10 cellular contexts compared by ENCODE assay signal in the genomic region with DNA sequence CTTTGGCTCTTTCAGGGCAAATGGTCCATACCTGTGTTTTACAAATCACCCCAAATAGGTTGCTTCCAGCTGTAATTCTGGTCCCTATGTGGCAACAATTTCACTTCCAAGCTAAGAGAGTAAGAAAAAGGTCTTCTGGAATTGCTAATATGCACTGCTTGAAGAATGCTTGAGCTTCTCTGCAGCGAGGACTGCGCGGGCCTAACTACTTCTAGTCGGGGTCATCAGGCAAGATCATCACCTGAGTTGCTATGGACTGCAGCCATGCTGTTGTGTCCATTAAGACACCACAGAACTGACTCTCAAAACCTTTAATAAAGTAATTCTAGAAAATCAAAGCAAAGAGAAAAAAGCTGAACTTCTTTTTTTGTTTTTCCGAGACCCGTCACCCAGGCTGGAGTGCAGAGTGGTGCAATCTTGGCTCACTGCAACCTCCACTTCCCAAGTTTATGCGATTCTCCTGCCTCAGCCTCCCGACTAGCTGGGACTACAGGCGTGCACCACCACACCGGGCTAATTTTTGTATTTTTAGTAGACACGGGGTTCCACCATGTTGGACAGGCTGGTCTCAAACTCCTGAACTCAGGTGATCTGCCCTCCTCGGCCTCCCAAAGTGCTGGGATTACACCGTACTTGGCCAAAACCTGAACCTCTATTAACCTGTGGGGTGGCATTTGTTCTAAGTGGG. TPM values are rescaled to one million over a fixed set of nuclear protein-coding genes. Genes with fewer than 3 reads are reported as not detected.
DNase-seq lines count a peak whose midpoint lies in the region; ATAC-seq and TF ChIP-seq lines count a peak whose summit lies in the region.
"Had no signal": no experiment of that assay in that cellular context is flagged by ENCODE, and none has a peak within 500 bp of the region (broad histone marks: within the 10 kb centered on the region; RNA-seq: fewer than 3 reads in every experiment).

No MANE protein-coding gene starts in this region.

- no peak overlapping the region for H3K4me3 ChIP-seq in CD4-positive, alpha-beta memory T cell (ENCODE audit: low read length in 2 of 2)
- peak overlapping the region; percentile 85 for H3K4me3 ChIP-seq in PC-3 (ENCODE audit: low read length)
- peak overlapping the region; percentile 81 for H3K4me3 ChIP-seq in endocrine pancreas (ENCODE audit: control insufficient read depth, insufficient read depth, low read length)
- peak overlapping the region; percentile 97 for H3K4me3 ChIP-seq in ovary

- peaks cover 0 to 4% of the 10 kb centered on the region in 2 donors for H3K27me3 Mint-ChIP-seq in CD4-positive, alpha-beta memory T cell

- H3K4me1 ChIP-seq in CD4-positive, alpha-beta memory T cell (ENCODE audit: insufficient read depth, low read length), result peaks cover 52% of the 10 kb centered on the region
- H3K4me1 ChIP-seq in PC-3 (ENCODE audit: insufficient read depth, low read length), result peaks cover 35% of the 10 kb centered on the region
- peaks cover 12% of the 10 kb centered on the region for H3K4me1 ChIP-seq in endocrine pancreas (ENCODE audit: control insufficient read depth, insufficient read depth, low read length)
- H3K4me1 ChIP-seq in ovary (ENCODE audit: insufficient read depth), result peaks cover 14% of the 10 kb centered on the region

- TF ChIP-seq EP300 in ovary (IDR thresholded peaks at IDR 0.05), result no peak

- no TSS peak for BruUV-seq in PC-3 (replicated peaks; lab: Mats Ljungman, UMichigan)

- POLR2A ChIA-PET in CD4-positive, alpha-beta memory T cell (lab: Charles Lee; ENCODE audit: partially characterized antibody), result interaction anchor here (0.9 to 8.5 kb wide), 16 partner anchors 7 to 1055 kb away, joined by 3 to 84 read pairs (median 4); a partner anchor contains a TSS
- POLR2A ChIA-PET in PC-3 (lab: Charles Lee; ENCODE audit: unreplicated experiment), result no interaction called here

- peak overlapping the region; percentile 98 for H3K27ac ChIP-seq in CD4-positive, alpha-beta memory T cell (ENCODE audit: low read depth, low read length)
- 0 out of 2 replicates have a peak overlapping the region, but pooled peaks have one; percentile 76 for H3K27ac ChIP-seq in PC-3 (ENCODE audit: low read length)
- peak overlapping the region; percentile 92 to 95 for H3K27ac ChIP-seq in ovary
- H3K27ac ChIP-seq: HL-60 had no signal

- peaks cover 3 to 33% of the 10 kb centered on the region in 2 donors for H3K36me3 Mint-ChIP-seq in CD4-positive, alpha-beta memory T cell

- H3K9ac ChIP-seq in PC-3 (ENCODE audit: low read length) (peak overlapping the region; percentile 97), endocrine pancreas (ENCODE audit: control insufficient read depth, insufficient read depth, low read length) (no peak overlapping the region)

- no peaks in the 10 kb centered on the region for H3K27me3 ChIP-seq in CD4-positive, alpha-beta memory T cell (ENCODE audit: insufficient read depth, low read length)
- H3K27me3 ChIP-seq in PC-3 (ENCODE audit: low read length) (no peaks in the 10 kb centered on the region), endocrine pancreas (ENCODE audit: control insufficient read depth, insufficient read depth, low read length) (no peaks in the 10 kb centered on the region), ovary (no peaks in the 10 kb centered on the region)

- peak overlapping the region; percentile 98 to 100 (median 98) for H3K27ac Mint-ChIP-seq in CD4-positive, alpha-beta memory T cell

- H3F3A ChIP-seq in PC-3 (ENCODE audit: low read length, unreplicated experiment), result peaks cover 14% of the 10 kb centered on the region

- CTCF ChIA-PET in CD4-positive, alpha-beta memory T cell (lab: Charles Lee; ENCODE audit: partially characterized antibody), result interaction anchor here (1.2 to 5.2 kb wide), 4 partner anchors 17 to 646 kb away, joined by 3 to 49 read pairs (median 5); a partner anchor contains a TSS
- CTCF ChIA-PET in PC-3 (lab: Charles Lee), result no interaction called here

- ATAC-seq in PC-3 (no peak), GM19463 (IDR thresholded peaks at IDR 0.05; ENCODE audit: unreplicated experiment) (no peak)

- H2AFZ ChIP-seq in PC-3 (ENCODE audit: low read length), result no peak overlapping the region

- H3K4me2 ChIP-seq in PC-3 (ENCODE audit: low read length), result peak overlapping the region; percentile 94

- H4K20me1 ChIP-seq in PC-3 (ENCODE audit: low read length), result peaks cover 23% of the 10 kb centered on the region

- peak overlapping the region in 7 of 8 donors; percentile 72 to 93 (median 91) for H3K4me3 Mint-ChIP-seq in CD4-positive, alpha-beta memory T cell

- peaks cover 0 to 5% (median 0%) of the 10 kb centered on the region in 8 donors for H3K9me3 Mint-ChIP-seq in CD4-positive, alpha-beta memory T cell

- no peaks in the 10 kb centered on the region for H3K9me2 ChIP-seq in PC-3 (replicated peaks; ENCODE audit: low read length)

- TF ChIP-seq CTCF in PC-3 (conservative IDR thresholded peaks at IDR 0.05; ENCODE audit: low read depth, low read length), result no peak
- TF ChIP-seq CTCF in ovary (IDR thresholded peaks at IDR 0.05), result no peak

- intact Hi-C loops in CD4-positive, alpha-beta memory T cell (cut with micrococcal nuclease), result no loop called here
- intact Hi-C loops in PC-3 (cut with micrococcal nuclease), result no loop called here
- intact Hi-C loops in ovary (cut with DNase I), result loop anchor here in 1 of 4 donors (5.0 kb wide), 1 partner anchor 131 kb away; no protein-coding TSS in a partner anchor

- no peak for TF ChIP-seq POLR2A in ovary (IDR thresholded peaks at IDR 0.05)

- DNase-seq in CD4-positive, alpha-beta memory T cell, result peak in 1 of 5 donors; percentile 9
- DNase-seq in PC-3 (no peak), ovary (no peak), pons (ENCODE audit: low spot score) (no peak), globus pallidus (ENCODE audit: low spot score) (no peak)
- no peak for DNase-seq in stimulated activated naive CD4-positive, alpha-beta T cell treated with Interleukin-2 at 50 U/mL for 16 hours (lab: John Stamatoyannopoulos, UW)
- DNase-seq: activated CD4-positive, alpha-beta T cell treated with anti-CD3 and anti-CD28 coated beads for 1 hour had no signal

- H3K36me3 ChIP-seq in CD4-positive, alpha-beta memory T cell (ENCODE audit: insufficient read depth, low read length), result no peaks in the 10 kb centered on the region
- H3K36me3 ChIP-seq in PC-3 (ENCODE audit: low read depth, low read length) (no peaks in the 10 kb centered on the region; the same call in 1 of the 2 replicates), endocrine pancreas (ENCODE audit: control insufficient read depth, insufficient read depth, low read length) (no peaks in the 10 kb centered on the region), ovary (no peaks in the 10 kb centered on the region)

- no peaks in the 10 kb centered on the region for H3K9me3 ChIP-seq in CD4-positive, alpha-beta memory T cell (ENCODE audit: control insufficient read depth in 1 of 2, low read length in 2 of 2)
- H3K9me3 ChIP-seq in PC-3 (ENCODE audit: low read length), result no peaks in the 10 kb centered on the region
- H3K9me3 ChIP-seq in endocrine pancreas (ENCODE audit: control insufficient read depth, low read length), result no peaks in the 10 kb centered on the region
- no peaks in the 10 kb centered on the region for H3K9me3 ChIP-seq in ovary

- WGBS in ovary, 3 donors, result 87 to 90% (median 87%) methylated on average over 13 of the region's 13 CpGs

- peaks cover 64% of the 10 kb centered on the region for H3K79me2 ChIP-seq in PC-3 (ENCODE audit: low read length)

- H3K4me1 Mint-ChIP-seq in CD4-positive, alpha-beta memory T cell, result peaks cover 51 to 69% (median 60%) of the 10 kb centered on the region in 4 donors

RNA-seq across cellular contexts. Expression of a gene that starts 2.2 kb away (rescaled TPM):
- 10 to 100 TPM; 64.6 to 65.4 TPM for total RNA-seq in CD4-positive, alpha-beta memory T cell
- polyA plus RNA-seq in CD4-positive, alpha-beta memory T cell, result 1 to 10 TPM; 8.0 to 9.6 TPM
- total RNA-seq in PC-3 (2014; rRNA removed) (37.5 and 40.3 TPM in 2 replicates), ovary (100 to 1,000 TPM in 1 of 7 donors, 10 to 100 TPM in 6; 43.1 to 138 (median 48.7) TPM)
- polyA plus RNA-seq in ovary, result 10 to 100 TPM; 33.6 to 55.2 TPM

RNA-seq across cellular contexts. Expression of a gene that starts 7.2 kb away (rescaled TPM):
- total RNA-seq in CD4-positive, alpha-beta memory T cell, result 10 to 100 TPM; 94.1 to 96.6 TPM
- polyA plus RNA-seq in CD4-positive, alpha-beta memory T cell, result 10 to 100 TPM; 14.6 to 30.8 TPM
- 28.2 and 29.6 TPM in 2 replicates for total RNA-seq in PC-3 (2014; rRNA removed)
- 10 to 100 TPM; 40.5 to 71.3 (median 62.3) TPM for total RNA-seq in ovary
- polyA plus RNA-seq in ovary, result 10 to 100 TPM; 16.9 to 29.8 TPM

RNA-seq across cellular contexts. Expression of a gene that starts 16.8 kb away (rescaled TPM):
- 10 to 100 TPM; 41.2 to 42.3 TPM for total RNA-seq in CD4-positive, alpha-beta memory T cell
- polyA plus RNA-seq in CD4-positive, alpha-beta memory T cell, result 10 to 100 TPM; 60.3 to 78.9 TPM
- total RNA-seq in PC-3 (2014; rRNA removed), result 68.7 and 82.3 TPM in 2 replicates
- 10 to 100 TPM; 30.0 to 68.3 (median 57.7) TPM for total RNA-seq in ovary
- 10 to 100 TPM; 30.6 to 96.3 TPM for polyA plus RNA-seq in ovary

RNA-seq across cellular contexts. Expression of a gene that starts 42.1 kb away (rescaled TPM):
- 10 to 100 TPM; 30.4 to 35.2 TPM for total RNA-seq in CD4-positive, alpha-beta memory T cell
- polyA plus RNA-seq in CD4-positive, alpha-beta memory T cell, result 10 to 100 TPM in 1 of 2 donors, 1 to 10 TPM in 1; 3.8 to 10.5 TPM
- total RNA-seq in PC-3 (2014; rRNA removed), result 12.9 and 14.3 TPM in 2 replicates
- 10 to 100 TPM; 15.5 to 45.2 (median 35.0) TPM for total RNA-seq in ovary
- polyA plus RNA-seq in ovary, result 10 to 100 TPM; 54.0 to 84.0 TPM

RNA-seq across cellular contexts. Expression of a gene that starts 42.4 kb away (rescaled TPM):
- total RNA-seq in CD4-positive, alpha-beta memory T cell, result under 1 TPM in 1 of 2 experiments, not detected in 1; 0.44 TPM
- not detected for polyA plus RNA-seq in CD4-positive, alpha-beta memory T cell
- 1.2 and 2.2 TPM in 2 replicates for total RNA-seq in PC-3 (2014; rRNA removed)
- total RNA-seq in ovary, result 1 to 10 TPM in 6 of 7 donors, under 1 TPM in 1; 1.00 to 7.4 (median 2.5) TPM
- polyA plus RNA-seq in ovary, result under 1 TPM; 0.72 to 0.76 TPM

Comparison
In these comparisons a context has a peak if more than half of its experiments do, and no peak if none do; other contexts are left out.
1. H3K4me3 ChIP-seq: peak in PC-3 (single experiment), endocrine pancreas (single experiment) and ovary (single experiment); none in CD4-positive, alpha-beta memory T cell (0 of 2).
2. Peak in every context shown above with its lines, with median percentiles within 50 percentile points of each other: H3K27ac ChIP-seq.